In the genomic region with DNA sequence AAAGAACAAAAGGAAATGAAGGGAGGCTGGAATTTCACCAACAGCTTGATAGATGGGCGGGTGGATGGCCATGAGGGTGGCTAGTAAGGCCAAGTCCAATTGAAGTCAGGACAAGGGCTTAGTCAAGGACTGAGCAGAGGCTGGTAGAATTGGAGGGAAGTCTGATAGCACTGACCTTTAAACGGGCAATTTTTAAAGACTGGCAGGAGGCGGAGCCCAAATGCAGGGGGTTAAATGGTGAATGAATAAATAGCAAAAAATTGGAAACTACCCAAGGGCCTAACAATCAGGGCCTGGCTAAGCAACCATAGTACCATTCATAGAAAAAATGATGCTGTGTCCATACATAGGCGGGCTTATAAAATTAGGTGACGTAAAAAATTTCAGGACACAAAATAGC, we compare ENCODE assay signal across 10 cellular contexts. TPM values are rescaled to one million over a fixed set of nuclear protein-coding genes. Genes with fewer than 3 reads are reported as not detected.
DNase-seq lines count a peak whose midpoint lies in the region; ATAC-seq and TF ChIP-seq lines count a peak whose summit lies in the region.
"Had no signal": no experiment of that assay in that cellular context is flagged by ENCODE, and none has a peak within 500 bp of the region (broad histone marks: within the 10 kb centered on the region; RNA-seq: fewer than 3 reads in every experiment).

No MANE protein-coding gene starts in this region.

- peak overlapping the region in 7 of 10 experiments; percentile 26 to 57 (median 35); a peak in 10 of 20 replicates for H3K4me3 ChIP-seq in BLaER1 treated with 17β-estradiol and CSF1 and Interleukin-3, amounts not matched to agents 10 nM and 100 nM
- H3K4me3 ChIP-seq in DOHH2 (ENCODE audit: low read length) (peak overlapping the region; percentile 42), tibial artery (no peak overlapping the region)
- H3K4me3 ChIP-seq: coronary artery had no signal

- no peaks in the 10 kb centered on the region for H3K27me3 ChIP-seq in BLaER1 treated with 17β-estradiol and CSF1 and Interleukin-3, amounts not matched to agents 10 nM and 100 nM
- no peaks in the 10 kb centered on the region for H3K27me3 ChIP-seq in DOHH2 (ENCODE audit: control insufficient read depth, low read length)
- no peaks in the 10 kb centered on the region for H3K27me3 ChIP-seq in tibial artery

- no peaks in the 10 kb centered on the region for H3K27me3 Mint-ChIP-seq in activated T-helper 2 cell treated with anti-CD3 and anti-CD28 coated beads, Interferon-gamma antibody, Interleukin-2, Interleukin-4, amounts not matched to agents 10 μg/mL and 5 μg/mL and 100 μg/mL, durations not matched to agents 14 hours and 24 hours and 36 hours (ENCODE audit: low read depth)
- no peaks in the 10 kb centered on the region for H3K27me3 Mint-ChIP-seq in natural killer cell treated with Interleukin-12 subunit alpha and Interleukin-12 subunit beta and Interleukin-15 and Interleukin-18, amount 100 ng/mL, for 72 hours

- H3K27ac ChIP-seq in BLaER1 treated with 17β-estradiol and CSF1 and Interleukin-3, amounts not matched to agents 10 nM and 100 nM = peak overlapping the region in 9 of 11 experiments; percentile 46 to 97 (median 80); a peak in 18 of 22 replicates
- H3K27ac ChIP-seq in DOHH2 (ENCODE audit: low read depth, low read length) (peak overlapping the region; percentile 90), tibial artery (no peak overlapping the region)
- H3K27ac ChIP-seq: coronary artery had no signal

- H3K4me3 Mint-ChIP-seq in activated T-helper 2 cell treated with anti-CD3 and anti-CD28 coated beads, Interferon-gamma antibody, Interleukin-2, Interleukin-4, amounts not matched to agents 10 μg/mL and 5 μg/mL and 100 μg/mL, durations not matched to agents 14 hours and 24 hours and 36 hours (ENCODE audit: low read depth) = peak overlapping the region; percentile 32
- peak overlapping the region; percentile 83 for H3K4me3 Mint-ChIP-seq in natural killer cell treated with Interleukin-12 subunit alpha and Interleukin-12 subunit beta and Interleukin-15 and Interleukin-18, amount 100 ng/mL, for 72 hours

- peaks cover 43% of the 10 kb centered on the region for H3F3A ChIP-seq in DOHH2 (ENCODE audit: control insufficient read depth, insufficient read depth)

- peaks cover 40% of the 10 kb centered on the region for H3K4me1 Mint-ChIP-seq in activated T-helper 2 cell treated with anti-CD3 and anti-CD28 coated beads, Interferon-gamma antibody, Interleukin-2, Interleukin-4, amounts not matched to agents 10 μg/mL and 5 μg/mL and 100 μg/mL, durations not matched to agents 14 hours and 24 hours and 36 hours (ENCODE audit: low read depth)
- H3K4me1 Mint-ChIP-seq in natural killer cell treated with Interleukin-12 subunit alpha and Interleukin-12 subunit beta and Interleukin-15 and Interleukin-18, amount 100 ng/mL, for 72 hours (ENCODE audit: low read depth in 2 of 2) = peaks cover 37 to 54% of the 10 kb centered on the region in 2 donors

- no peaks in the 10 kb centered on the region for H3K9me2 ChIP-seq in DOHH2 (replicated peaks; ENCODE audit: control insufficient read depth, low read length)

- no peak for DNase-seq in activated T-helper 2 cell treated with anti-CD3 and anti-CD28 coated beads, Interferon-gamma antibody, Interleukin-2, Interleukin-4, amounts not matched to agents 10 μg/mL and 5 μg/mL and 100 μg/mL, durations not matched to agents 14 hours and 24 hours and 36 hours (ENCODE audit: low spot score)
- DNase-seq in natural killer cell treated with Interleukin-12 subunit alpha and Interleukin-12 subunit beta and Interleukin-15 and Interleukin-18, amount 100 ng/mL, for 72 hours (ENCODE audit: low spot score) = no peak
- no peak for DNase-seq in omental fat pad (ENCODE audit: low spot score)
- DNase-seq in tibial artery = no peak
- DNase-seq in NCI-H1048 (lab: John Stamatoyannopoulos, UW) = no peak
- DNase-seq: H7, NCI-H1930 had no signal

- peak overlapping the region; percentile 74 for H3K27ac Mint-ChIP-seq in activated T-helper 2 cell treated with anti-CD3 and anti-CD28 coated beads, Interferon-gamma antibody, Interleukin-2, Interleukin-4, amounts not matched to agents 10 μg/mL and 5 μg/mL and 100 μg/mL, durations not matched to agents 14 hours and 24 hours and 36 hours
- peak overlapping the region; percentile 92 to 94 for H3K27ac Mint-ChIP-seq in natural killer cell treated with Interleukin-12 subunit alpha and Interleukin-12 subunit beta and Interleukin-15 and Interleukin-18, amount 100 ng/mL, for 72 hours

- H3K36me3 ChIP-seq in BLaER1 treated with 17β-estradiol and CSF1 and Interleukin-3, amounts not matched to agents 10 nM and 100 nM = peaks cover 0 to 32% (median 20%) of the 10 kb centered on the region in 11 experiments; a peak in 17 of 22 replicates
- H3K36me3 ChIP-seq in DOHH2 (ENCODE audit: control insufficient read depth, low read length) = peaks cover 8% of the 10 kb centered on the region; the same call in 1 of the 2 replicates
- peaks cover 8 to 32% (median 10%) of the 10 kb centered on the region in 3 donors for H3K36me3 ChIP-seq in tibial artery

- H3K79me2 ChIP-seq in DOHH2 (ENCODE audit: control insufficient read depth, low read length) = peaks cover 8% of the 10 kb centered on the region

- H3K4me1 ChIP-seq in BLaER1 treated with 17β-estradiol and CSF1 and Interleukin-3, amounts not matched to agents 10 nM and 100 nM = peaks cover 48 to 76% (median 66%) of the 10 kb centered on the region in 10 experiments
- H3K4me1 ChIP-seq in DOHH2 (ENCODE audit: control insufficient read depth, low read length) (peaks cover 65% of the 10 kb centered on the region), tibial artery (no peaks in the 10 kb centered on the region)

- H3K36me3 Mint-ChIP-seq in activated T-helper 2 cell treated with anti-CD3 and anti-CD28 coated beads, Interferon-gamma antibody, Interleukin-2, Interleukin-4, amounts not matched to agents 10 μg/mL and 5 μg/mL and 100 μg/mL, durations not matched to agents 14 hours and 24 hours and 36 hours (ENCODE audit: low read depth) = no peaks in the 10 kb centered on the region
- H3K36me3 Mint-ChIP-seq in natural killer cell treated with Interleukin-12 subunit alpha and Interleukin-12 subunit beta and Interleukin-15 and Interleukin-18, amount 100 ng/mL, for 72 hours = no peaks in the 10 kb centered on the region

- no peaks in the 10 kb centered on the region for H3K9me3 Mint-ChIP-seq in activated T-helper 2 cell treated with anti-CD3 and anti-CD28 coated beads, Interferon-gamma antibody, Interleukin-2, Interleukin-4, amounts not matched to agents 10 μg/mL and 5 μg/mL and 100 μg/mL, durations not matched to agents 14 hours and 24 hours and 36 hours
- no peaks in the 10 kb centered on the region for H3K9me3 Mint-ChIP-seq in natural killer cell treated with Interleukin-12 subunit alpha and Interleukin-12 subunit beta and Interleukin-15 and Interleukin-18, amount 100 ng/mL, for 72 hours

- no peak for TF ChIP-seq CTCF in DOHH2 (IDR thresholded peaks at IDR 0.05; ENCODE audit: low read depth, low read length, poor library complexity, severe bottlenecking)
- TF ChIP-seq CTCF in omental fat pad (IDR thresholded peaks at IDR 0.05) = no peak
- TF ChIP-seq CTCF in tibial artery (IDR thresholded peaks at IDR 0.05) = no peak

- intact Hi-C loops in activated T-helper 2 cell treated with anti-CD3 and anti-CD28 coated beads, Interferon-gamma antibody, Interleukin-2, Interleukin-4, amounts not matched to agents 10 μg/mL and 5 μg/mL and 100 μg/mL, durations not matched to agents 14 hours and 24 hours and 36 hours (cut with micrococcal nuclease) = loop anchor here (5.0 kb wide), 1 partner anchor 35 kb away; no protein-coding TSS in a partner anchor
- intact Hi-C loops in tibial artery (cut with DNase I; ENCODE audit: low total_unique reads) = no loop called here

- H4K20me1 ChIP-seq in BLaER1 treated with 17β-estradiol and CSF1 and Interleukin-3, amounts not matched to agents 10 nM and 100 nM = no peaks in the 10 kb centered on the region
- no peaks in the 10 kb centered on the region for H4K20me1 ChIP-seq in DOHH2 (ENCODE audit: control insufficient read depth, insufficient read depth, low read depth, low read length)

- peak overlapping the region; percentile 45 to 84 (median 68); a peak in 19 of 22 replicates for H3K9ac ChIP-seq in BLaER1 treated with 17β-estradiol and CSF1 and Interleukin-3, amounts not matched to agents 10 nM and 100 nM

- no peak for ATAC-seq in natural killer cell treated with Interleukin-12 subunit alpha and Interleukin-12 subunit beta and Interleukin-15 and Interleukin-18, amount 100 ng/mL, for 72 hours
- ATAC-seq in omental fat pad (ENCODE audit: low FRiP score) = no peak

- peak overlapping the region; percentile 72 to 99 (median 86) for H3K4me2 ChIP-seq in BLaER1 treated with 17β-estradiol and CSF1 and Interleukin-3, amounts not matched to agents 10 nM and 100 nM
- peak overlapping the region; percentile 65 for H3K4me2 ChIP-seq in DOHH2 (ENCODE audit: low read length)

- peaks cover 6 to 36% (median 17%) of the 10 kb centered on the region in 11 experiments; a peak in 17 of 22 replicates for H3K9me3 ChIP-seq in BLaER1 treated with 17β-estradiol and CSF1 and Interleukin-3, amounts not matched to agents 10 nM and 100 nM (replicated peaks in 1 of 11)
- H3K9me3 ChIP-seq in DOHH2 (ENCODE audit: control insufficient read depth, insufficient read depth, low read length) (no peaks in the 10 kb centered on the region), tibial artery (no peaks in the 10 kb centered on the region)

RNA-seq across cellular contexts. Expression of gene TAF8, which starts 43.0 kb away (rescaled TPM):
- 38.8 and 41.9 TPM in 2 replicates for total RNA-seq in activated T-helper 2 cell treated with anti-CD3 and anti-CD28 coated beads, Interferon-gamma antibody, Interleukin-2, Interleukin-4, amounts not matched to agents 10 μg/mL and 5 μg/mL and 100 μg/mL, durations not matched to agents 14 hours and 24 hours and 36 hours
- 10 to 100 TPM; 38.7 to 44.1 TPM for total RNA-seq in natural killer cell treated with Interleukin-12 subunit alpha and Interleukin-12 subunit beta and Interleukin-15 and Interleukin-18, amount 100 ng/mL, for 72 hours
- total RNA-seq in omental fat pad = 10 to 100 TPM; 24.3 to 41.4 (median 26.1) TPM

Comparison
In these comparisons a context has a peak if more than half of its experiments do, and no peak if none do; other contexts are left out.
1. H3K27ac ChIP-seq: peak in BLaER1 treated with 17β-estradiol and CSF1 and Interleukin-3, amounts not matched to agents 10 nM and 100 nM (9 of 11) and DOHH2 (single experiment); none in tibial artery (0 of 2).
2. H3K4me3 ChIP-seq: peak in BLaER1 treated with 17β-estradiol and CSF1 and Interleukin-3, amounts not matched to agents 10 nM and 100 nM (7 of 10) and DOHH2 (single experiment); none in tibial artery (0 of 2).